ENCODE assay signal across 8 cellular contexts in the genomic region with DNA sequence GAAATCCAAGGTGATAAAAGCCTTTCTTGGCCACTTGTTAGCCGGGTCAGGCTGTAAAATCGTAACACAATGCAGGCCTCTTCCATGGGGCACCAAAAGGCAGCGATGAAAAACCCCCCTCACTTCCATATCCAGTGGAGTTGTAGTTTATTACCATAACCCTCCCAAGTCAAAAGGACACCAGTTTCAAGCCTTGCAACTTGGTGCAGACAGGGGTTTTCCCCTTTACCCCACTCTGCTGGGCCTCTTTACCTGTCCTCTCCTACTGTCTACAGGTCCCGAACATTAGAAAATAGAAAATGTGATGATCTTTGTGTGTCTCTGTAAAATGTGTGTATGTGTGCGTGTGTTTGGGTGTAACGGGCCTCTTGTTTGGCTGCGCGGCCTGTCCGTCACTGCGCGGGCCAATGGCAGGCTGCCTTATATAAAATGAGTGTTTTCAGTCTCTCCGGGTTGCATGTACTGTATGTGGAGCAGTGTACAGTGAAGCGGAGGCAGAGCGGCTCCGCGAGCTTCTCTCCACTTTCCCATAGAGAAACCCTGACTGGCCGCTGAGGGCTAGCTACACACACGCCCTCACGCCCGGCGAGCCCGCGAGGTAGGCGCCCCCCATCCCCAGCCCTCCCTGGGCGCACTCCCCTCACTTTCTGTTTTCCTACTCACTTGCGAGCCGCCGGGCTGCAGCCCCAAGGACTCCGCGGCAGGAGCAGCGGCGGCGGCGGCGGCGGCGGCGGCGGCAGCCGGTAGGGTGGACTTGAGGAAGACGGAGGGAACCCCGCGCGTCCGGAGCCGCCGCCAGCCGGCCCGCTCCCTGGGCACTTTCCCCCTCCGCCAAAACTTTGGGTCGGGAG.
DNase-seq lines count a peak whose midpoint lies in the region; ATAC-seq and FAIRE-seq lines count a peak whose summit lies in the region.

BBX (plus strand) TSS at position 453 of the 851 bp plus-strand sequence. CDS start 187,499 bp downstream, outside the sequence.

- peak; percentile 92 for DNase-seq in COLO829 (ENCODE audit: low spot score)
- peak; percentile 85 for DNase-seq in HTR-8/SVneo (ENCODE audit: insufficient read length, low spot score)
- peak; percentile 86 for DNase-seq in NOMO-1 treated with DMSO at 0.1 percent for 48 hours (lab: John Stamatoyannopoulos, UW; ENCODE audit: unreplicated experiment)
- peak; percentile 78 to 83 for DNase-seq in activated CD8-positive, alpha-beta memory T cell treated with anti-CD3 and anti-CD28 coated beads for 4 hours (ENCODE audit: low read depth in 2 of 2)
- DNase-seq in effector memory CD8-positive, alpha-beta T cell: peak; percentile 92 to 98 (median 95)
- DNase-seq in medulla oblongata (ENCODE audit: extremely low spot score): peak; percentile 97
- DNase-seq in stimulated activated CD4-positive, alpha-beta T cell treated with anti-CD3 and anti-CD28 coated beads, TNF-alpha, amount 100 ng/mL, for 48 hours (ENCODE audit: low read depth in 3 of 3): peak; percentile 70 to 85 (median 81)

- ATAC-seq in GM21381 (IDR thresholded peaks at IDR 0.05; ENCODE audit: unreplicated experiment): peak; percentile 91
- ATAC-seq in effector memory CD8-positive, alpha-beta T cell (replicated peaks): peak; percentile 85

- FAIRE-seq in HTR-8/SVneo (lab: Jason Lieb, UNC): no peak

- H3K4me1 Mint-ChIP-seq in effector memory CD8-positive, alpha-beta T cell (ENCODE audit: low read depth in 2 of 2): peaks cover 20 to 31% of the 10 kb centered on the region in 2 donors

- peak within 1 kb of the TSS; percentile 96 for H3K4me3 Mint-ChIP-seq in effector memory CD8-positive, alpha-beta T cell

- H3K9me3 Mint-ChIP-seq in effector memory CD8-positive, alpha-beta T cell: no peaks in the 10 kb centered on the region

- peaks cover 0 to 2% of the 10 kb centered on the region in 2 donors for H3K27me3 Mint-ChIP-seq in effector memory CD8-positive, alpha-beta T cell

- peak within 1 kb of the TSS; percentile 92 to 94 for H3K27ac Mint-ChIP-seq in effector memory CD8-positive, alpha-beta T cell

- H3K36me3 Mint-ChIP-seq in effector memory CD8-positive, alpha-beta T cell (ENCODE audit: insufficient read depth): peaks cover 14% of the 10 kb centered on the region

Comparison
In these comparisons a context has a peak if more than half of its experiments do, and no peak if none do; other contexts are left out.
1. Peak in every context shown above with its lines: DNase-seq and ATAC-seq.